15 cellular contexts compared by ENCODE assay signal in genomic region chr2:239093956-239094355, GRCh38.
A peak's percentile ranks its signal among the peaks of the same experiment; 100 is the strongest.
DNase-seq lines count a peak whose midpoint lies in the region; ATAC-seq and TF ChIP-seq lines count a peak whose summit lies in the region.
"Had no signal": no experiment of that assay in that cellular context is flagged by ENCODE, and none has a peak within 500 bp of the region (broad histone marks: within the 10 kb centered on the region; RNA-seq: fewer than 3 reads in every experiment).

No MANE protein-coding gene starts in this region.

- intact Hi-C loops in ovary (cut with DNase I), result no loop called here

- no peak for TF ChIP-seq EP300 in ovary (IDR thresholded peaks at IDR 0.05)

- H3K27ac ChIP-seq in ovary, result no peak overlapping the region
- H3K27ac ChIP-seq: BLaER1 treated with 17β-estradiol and CSF1 and Interleukin-3, amounts not matched to agents 10 nM and 100 nM; SK-N-MC had no signal

- DNase-seq in AG10803 (ENCODE audit: low read depth), result peak; percentile 43
- no peak for DNase-seq in fibroblast of mammary gland (ENCODE audit: low read depth)
- peak; percentile 40 to 61 (median 53) for DNase-seq in ovary
- DNase-seq in DMS 273 (lab: John Stamatoyannopoulos, UW; ENCODE audit: unreplicated experiment), result no peak
- DNase-seq in GM19238 (ENCODE audit: insufficient read length, low spot score), result no peak
- DNase-seq: Calu3; CD8-positive, alpha-beta T cell; DMS53; NCI-H1092 treated with DMSO at 0.1 percent for 48 hours; NCI-H748 treated with DMSO at 0.1 percent for 48 hours; SHP77 had no signal

- H3K4me1 ChIP-seq in ovary (ENCODE audit: insufficient read depth), result no peaks in the 10 kb centered on the region

- no peaks in the 10 kb centered on the region for H3K27me3 ChIP-seq in ovary
- H3K27me3 ChIP-seq: BLaER1 treated with 17β-estradiol and CSF1 and Interleukin-3, amounts not matched to agents 10 nM and 100 nM had no signal

- ATAC-seq in SK-N-SH treated with all-trans-retinoic acid at 6 μM for 48 hours (peak; percentile 43; the same call in 1 of the 3 replicates), GM18511 (IDR thresholded peaks at IDR 0.05; ENCODE audit: unreplicated experiment) (no peak)
- ATAC-seq: CD8-positive, alpha-beta T cell had no signal

- 20 to 37% (median 27%) methylated on average over 17 of the region's 17 CpGs for WGBS in ovary, 3 donors

- TF ChIP-seq POLR2A in ovary (IDR thresholded peaks at IDR 0.05), result no peak

- H3K9me3 ChIP-seq in ovary, result no peaks in the 10 kb centered on the region
- H3K9me3 ChIP-seq: BLaER1 treated with 17β-estradiol and CSF1 and Interleukin-3, amounts not matched to agents 10 nM and 100 nM had no signal

- H3K4me3 ChIP-seq in AG10803 (ENCODE audit: low read length) (no peak overlapping the region), fibroblast of mammary gland (ENCODE audit: control insufficient read depth, low read depth, low read length) (no peak overlapping the region), ovary (no peak overlapping the region)
- H3K4me3 ChIP-seq: BLaER1 treated with 17β-estradiol and CSF1 and Interleukin-3, amounts not matched to agents 10 nM and 100 nM; SK-N-MC had no signal

- peak; percentile 53 for TF ChIP-seq CTCF in AG10803 (conservative IDR thresholded peaks at IDR 0.05; ENCODE audit: low read length)
- TF ChIP-seq CTCF in fibroblast of mammary gland (conservative IDR thresholded peaks at IDR 0.05; ENCODE audit: control insufficient read depth, insufficient read depth, low read depth, low read length), result peak; percentile 39
- peak in 1 of 3 donors; percentile 39 for TF ChIP-seq CTCF in ovary (IDR thresholded peaks at IDR 0.05)

- H3K36me3 ChIP-seq in ovary, result no peaks in the 10 kb centered on the region

TF ChIP-seq in SK-N-SH treated with all-trans-retinoic acid at 6 μM for 48 hours, 23 proteins besides CTCF, POLR2A, EP300 and RAD21:
- TF ChIP-seq ZNF8 (CRISPR knock-in tag; IDR thresholded peaks at IDR 0.05) (no peak), ZFP30 (CRISPR knock-in tag; IDR thresholded peaks at IDR 0.05) (no peak), TOX (CRISPR knock-in tag; IDR thresholded peaks at IDR 0.05; ENCODE audit: borderline replicate concordance) (no peak), ZNF70 (CRISPR knock-in tag; IDR thresholded peaks at IDR 0.05) (no peak), OSR1 (CRISPR knock-in tag; IDR thresholded peaks at IDR 0.05) (no peak), BACH2 (CRISPR knock-in tag; IDR thresholded peaks at IDR 0.05; ENCODE audit: borderline replicate concordance) (no peak), CSDC2 (CRISPR knock-in tag; IDR thresholded peaks at IDR 0.05) (no peak), PATZ1 (CRISPR knock-in tag; IDR thresholded peaks at IDR 0.05; ENCODE audit: borderline replicate concordance) (no peak), ISL1 (CRISPR knock-in tag; IDR thresholded peaks at IDR 0.05) (no peak), PPARA (CRISPR knock-in tag; IDR thresholded peaks at IDR 0.05; ENCODE audit: borderline replicate concordance) (no peak), ZNF565 (CRISPR knock-in tag; conservative IDR thresholded peaks at IDR 0.05; ENCODE audit: low read depth) (no peak), TCF4 (CRISPR knock-in tag; IDR thresholded peaks at IDR 0.05; ENCODE audit: borderline replicate concordance) (no peak), SNAI2 (CRISPR knock-in tag; IDR thresholded peaks at IDR 0.05) (no peak), TSHZ2 (CRISPR knock-in tag; IDR thresholded peaks at IDR 0.05) (no peak), ZC3H10 (CRISPR knock-in tag; IDR thresholded peaks at IDR 0.05) (no peak)

Comparison
In these comparisons a context has a peak if more than half of its experiments do, and no peak if none do; other contexts are left out.
1. DNase-seq: peak in AG10803 (single experiment) and ovary (5 of 5); none in fibroblast of mammary gland (single experiment), DMS 273 (single experiment) and GM19238 (single experiment).